ENCODE assay signal across 9 cellular contexts in the genomic region with DNA sequence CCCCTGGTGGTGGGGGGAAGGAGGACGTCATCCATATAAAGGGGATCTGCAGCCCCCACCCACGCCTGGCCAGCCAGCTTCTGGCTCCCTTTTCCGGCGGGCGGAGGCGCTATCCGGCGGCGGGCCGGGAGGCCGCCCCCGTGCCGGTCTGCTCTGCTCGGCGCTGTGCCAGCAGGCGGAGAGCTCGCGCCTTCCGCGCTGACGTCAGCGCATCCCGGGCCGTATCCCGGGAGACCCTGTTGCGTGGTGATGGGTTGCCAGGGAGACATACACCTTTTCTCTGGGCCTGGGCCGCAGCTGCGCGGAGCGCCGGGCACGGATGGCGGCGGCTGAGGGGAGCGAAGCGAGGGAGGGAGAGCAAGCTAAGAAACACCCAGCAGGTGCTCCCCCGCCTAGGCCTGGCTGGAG. TPM values are rescaled to one million over a fixed set of nuclear protein-coding genes. Genes with fewer than 3 reads are reported as not detected.
DNase-seq lines count a peak whose midpoint lies in the region; ATAC-seq and TF ChIP-seq lines count a peak whose summit lies in the region.
"Had no signal": no experiment of that assay in that cellular context is flagged by ENCODE, and none has a peak within 500 bp of the region (broad histone marks: within the 10 kb centered on the region; RNA-seq: fewer than 3 reads in every experiment).

No MANE protein-coding gene starts in this region.

- no peak overlapping the region for H3K27ac Mint-ChIP-seq in activated T-cell treated with anti-CD3 and anti-CD28 coated beads, Interleukin-2, amount 50 U/mL, for 72 hours
- no peak overlapping the region for H3K27ac Mint-ChIP-seq in activated naive CD4-positive, alpha-beta T cell treated with anti-CD3 and anti-CD28 coated beads, Interleukin-2, amount 10 ng/mL, durations not matched to agents 7 days and 5 days

- H2AFZ ChIP-seq in hepatocyte, result no peak overlapping the region

- H3K4me3 ChIP-seq in ascending aorta (peak overlapping the region; percentile 88 to 96), hepatocyte (no peak overlapping the region)

- intact Hi-C loops in ascending aorta (cut with DNase I) (loop anchor here (1.0 to 10.0 kb wide), 5 partner anchors 39 to 704 kb away; a partner anchor contains a TSS), sciatic nerve (cut with DNase I) (no loop called here)

- H4K20me1 ChIP-seq in hepatocyte (ENCODE audit: insufficient read depth, poor library complexity, severe bottlenecking), result peaks cover 14% of the 10 kb centered on the region

- H3K27me3 ChIP-seq in ascending aorta, result no peaks in the 10 kb centered on the region
- no peaks in the 10 kb centered on the region for H3K27me3 ChIP-seq in hepatocyte

- H3K4me3 Mint-ChIP-seq in activated T-cell treated with anti-CD3 and anti-CD28 coated beads, Interleukin-2, amount 50 U/mL, for 72 hours, result peak overlapping the region; percentile 13 to 18
- no peak overlapping the region for H3K4me3 Mint-ChIP-seq in activated naive CD4-positive, alpha-beta T cell treated with anti-CD3 and anti-CD28 coated beads, Interleukin-2, amount 10 ng/mL, durations not matched to agents 7 days and 5 days

- no peaks in the 10 kb centered on the region for H3K9me2 ChIP-seq in hepatocyte (replicated peaks; ENCODE audit: insufficient read depth)

- H3K9me3 ChIP-seq in ascending aorta (no peaks in the 10 kb centered on the region), hepatocyte (ENCODE audit: low read depth) (no peaks in the 10 kb centered on the region)

- peaks cover 37% of the 10 kb centered on the region for H3K79me2 ChIP-seq in hepatocyte

- ATAC-seq in activated T-cell treated with anti-CD3 and anti-CD28 coated beads, Interleukin-2, amount 50 U/mL, for 72 hours (replicated peaks in 1 of 2), result no peak
- ATAC-seq in sciatic nerve (peak; percentile 78), HG03135 (IDR thresholded peaks at IDR 0.05; ENCODE audit: unreplicated experiment) (no peak)

- H3K36me3 Mint-ChIP-seq in activated T-cell treated with anti-CD3 and anti-CD28 coated beads, Interleukin-2, amount 50 U/mL, for 72 hours (ENCODE audit: insufficient read depth in 2 of 2), result peaks cover 3 to 4% of the 10 kb centered on the region in 2 donors
- H3K36me3 Mint-ChIP-seq in activated naive CD4-positive, alpha-beta T cell treated with anti-CD3 and anti-CD28 coated beads, Interleukin-2, amount 10 ng/mL, durations not matched to agents 7 days and 5 days, result peaks cover 9% of the 10 kb centered on the region

- peak overlapping the region; percentile 53 for H3K4me2 ChIP-seq in hepatocyte

- peak overlapping the region; percentile 97 to 99 for H3K27ac ChIP-seq in ascending aorta
- peak overlapping the region; percentile 100 for H3K27ac ChIP-seq in hepatocyte

- H3K36me3 ChIP-seq in ascending aorta (peaks cover 33 to 41% of the 10 kb centered on the region in 2 donors), hepatocyte (replicated peaks; ENCODE audit: insufficient read depth, low read depth) (no peaks in the 10 kb centered on the region)

- CTCF ChIA-PET in activated naive CD4-positive, alpha-beta T cell treated with anti-CD3 and anti-CD28 coated beads, Interleukin-2, amount 10 ng/mL, durations not matched to agents 7 days and 5 days (lab: Charles Lee), result no interaction called here

- no peak for DNase-seq in activated T-cell treated with anti-CD3 and anti-CD28 coated beads, Interleukin-2, amount 50 U/mL, for 72 hours
- DNase-seq in activated T-cell treated with anti-CD3 and anti-CD28 coated beads for 4 hours, result no peak
- peak; percentile 80 to 95 for DNase-seq in ascending aorta (ENCODE audit: low spot score in 2 of 2)
- DNase-seq in hepatocyte (ENCODE audit: low spot score), result peak; percentile 85
- DNase-seq in sciatic nerve (ENCODE audit: low spot score), result peak; percentile 92
- no peak for DNase-seq in activated naive CD4-positive, alpha-beta T cell treated with anti-CD3 and anti-CD28 coated beads, Interleukin-2, amount 10 ng/mL, durations not matched to agents 7 days and 5 days
- DNase-seq in epidermal melanocyte (ENCODE audit: insufficient read length, low spot score), result no peak

- no peaks in the 10 kb centered on the region for H3K27me3 Mint-ChIP-seq in activated T-cell treated with anti-CD3 and anti-CD28 coated beads, Interleukin-2, amount 50 U/mL, for 72 hours (ENCODE audit: low read depth)
- peaks cover 10% of the 10 kb centered on the region for H3K27me3 Mint-ChIP-seq in activated naive CD4-positive, alpha-beta T cell treated with anti-CD3 and anti-CD28 coated beads, Interleukin-2, amount 10 ng/mL, durations not matched to agents 7 days and 5 days

- 28% methylated on average over 27 of the region's 37 CpGs for WGBS in hepatocyte (ENCODE audit: low lambda C conversion rate, missing lambda C conversion rate)

- no peaks in the 10 kb centered on the region for H3K9me3 Mint-ChIP-seq in activated T-cell treated with anti-CD3 and anti-CD28 coated beads, Interleukin-2, amount 50 U/mL, for 72 hours
- H3K9me3 Mint-ChIP-seq in activated naive CD4-positive, alpha-beta T cell treated with anti-CD3 and anti-CD28 coated beads, Interleukin-2, amount 10 ng/mL, durations not matched to agents 7 days and 5 days, result no peaks in the 10 kb centered on the region

- peaks cover 42% of the 10 kb centered on the region for H3K4me1 Mint-ChIP-seq in activated T-cell treated with anti-CD3 and anti-CD28 coated beads, Interleukin-2, amount 50 U/mL, for 72 hours (ENCODE audit: low read depth)
- peaks cover 42% of the 10 kb centered on the region for H3K4me1 Mint-ChIP-seq in activated naive CD4-positive, alpha-beta T cell treated with anti-CD3 and anti-CD28 coated beads, Interleukin-2, amount 10 ng/mL, durations not matched to agents 7 days and 5 days

- peak in 1 of 3 experiments; percentile 18 for TF ChIP-seq CTCF in ascending aorta (IDR thresholded peaks at IDR 0.05)
- TF ChIP-seq CTCF in hepatocyte (IDR thresholded peaks at IDR 0.05; ENCODE audit: poor library complexity), result no peak

- H3K4me1 ChIP-seq in ascending aorta (peaks cover 7 to 16% of the 10 kb centered on the region in 2 donors), hepatocyte (ENCODE audit: insufficient read depth) (peaks cover 16% of the 10 kb centered on the region)

RNA-seq across cellular contexts. Expression of a gene that starts 1.1 kb away (rescaled TPM):
- 1 to 10 TPM; 6.6 to 7.6 TPM for total RNA-seq in activated T-cell treated with anti-CD3 and anti-CD28 coated beads, Interleukin-2, amount 50 U/mL, for 72 hours
- total RNA-seq in ascending aorta (47.7 TPM), hepatocyte (12.6 and 17.7 TPM in 2 replicates), sciatic nerve (22.6 TPM)
- polyA plus RNA-seq in hepatocyte, result 10.2 and 12.2 TPM in 2 replicates

RNA-seq across cellular contexts. Expression of a gene that starts 22.9 kb away (rescaled TPM):
- total RNA-seq in activated T-cell treated with anti-CD3 and anti-CD28 coated beads, Interleukin-2, amount 50 U/mL, for 72 hours, result 1 to 10 TPM; 3.1 to 3.9 TPM
- 31.2 TPM for total RNA-seq in ascending aorta
- total RNA-seq in hepatocyte, result 11.8 and 12.3 TPM in 2 replicates
- polyA plus RNA-seq in hepatocyte, result 11.9 and 12.8 TPM in 2 replicates
- 24.5 TPM for total RNA-seq in sciatic nerve

RNA-seq across cellular contexts. Expression of a gene that starts 23.0 kb away (rescaled TPM):
- 10 to 100 TPM; 86.9 to 93.6 TPM for total RNA-seq in activated T-cell treated with anti-CD3 and anti-CD28 coated beads, Interleukin-2, amount 50 U/mL, for 72 hours
- 26.0 TPM for total RNA-seq in ascending aorta
- total RNA-seq in hepatocyte, result 125 and 126 TPM in 2 replicates
- 95.1 and 106 TPM in 2 replicates for polyA plus RNA-seq in hepatocyte
- total RNA-seq in sciatic nerve, result 57.8 TPM

RNA-seq across cellular contexts. Expression of a gene that starts 24.1 kb away (rescaled TPM):
- 100 to 1,000 TPM; 274 to 305 TPM for total RNA-seq in activated T-cell treated with anti-CD3 and anti-CD28 coated beads, Interleukin-2, amount 50 U/mL, for 72 hours
- 192 TPM for total RNA-seq in ascending aorta
- total RNA-seq in hepatocyte, result 206 and 254 TPM in 2 replicates
- 200 and 204 TPM in 2 replicates for polyA plus RNA-seq in hepatocyte
- 248 TPM for total RNA-seq in sciatic nerve

RNA-seq across cellular contexts. Expression of a gene that starts 39.5 kb away (rescaled TPM):
- not detected for total RNA-seq in activated T-cell treated with anti-CD3 and anti-CD28 coated beads, Interleukin-2, amount 50 U/mL, for 72 hours
- total RNA-seq in ascending aorta, result not detected
- total RNA-seq in hepatocyte, result 1.5 and 1.8 TPM in 2 replicates
- 4.0 and 5.2 TPM in 2 replicates for polyA plus RNA-seq in hepatocyte
- total RNA-seq in sciatic nerve, result 1.2 TPM
- total RNA-seq: mononuclear cell had no signal

Comparison
In these comparisons a context has a peak if more than half of its experiments do, and no peak if none do; other contexts are left out.
1. DNase-seq: peak in ascending aorta (2 of 2), hepatocyte (single experiment) and sciatic nerve (single experiment); none in activated T-cell treated with anti-CD3 and anti-CD28 coated beads, Interleukin-2, amount 50 U/mL, for 72 hours (0 of 2), activated T-cell treated with anti-CD3 and anti-CD28 coated beads for 4 hours (single experiment), activated naive CD4-positive, alpha-beta T cell treated with anti-CD3 and anti-CD28 coated beads, Interleukin-2, amount 10 ng/mL, durations not matched to agents 7 days and 5 days (single experiment) and epidermal melanocyte (single experiment).